In the genomic region with DNA sequence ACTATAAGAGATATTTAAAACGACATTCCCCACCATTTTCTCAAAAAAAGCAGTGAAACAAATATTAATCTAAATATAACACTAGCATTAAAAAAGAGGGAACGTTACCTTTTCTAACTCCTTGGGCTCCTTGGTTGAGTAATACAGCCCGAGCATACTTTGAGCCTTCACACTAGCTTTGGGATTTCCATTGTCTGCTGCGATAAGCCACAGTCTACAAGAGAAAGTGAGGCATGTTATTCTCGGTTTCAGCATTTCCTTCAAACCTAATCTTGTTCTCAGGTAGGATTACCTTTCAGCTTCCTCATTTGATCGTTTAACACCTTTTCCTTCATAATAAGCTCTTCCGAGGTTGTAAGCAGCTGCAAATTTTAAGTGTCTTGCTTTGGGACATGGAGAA, we compare ENCODE assay signal across 8 cellular contexts. TPM values are rescaled to one million over a fixed set of nuclear protein-coding genes. Genes with fewer than 3 reads are reported as not detected.
"Had no signal": no experiment of that assay in that cellular context is flagged by ENCODE, and none has a peak within 500 bp of the region (broad histone marks: within the 10 kb centered on the region; RNA-seq: fewer than 3 reads in every experiment).

No MANE protein-coding gene starts in this region.

- ATAC-seq: GM12878 had no signal

- DNase-seq: GDM1, GF-D8 had no signal

- H3K4me3 ChIP-seq: GM12878 had no signal

- FAIRE-seq: G401.6, GM12878, GM12892, GM18507, GM19239 had no signal

RNA-seq across cellular contexts. Expression of a gene that starts 21.7 kb away (rescaled TPM):
- total RNA-seq: G401 had no signal
